Comparison of ENCODE assay signal across 10 cellular contexts in genomic region chr6:137227872-137228302, GRCh38. TPM values are rescaled to one million over a fixed set of nuclear protein-coding genes. Genes with fewer than 3 reads are reported as not detected.
A peak's percentile ranks its signal among the peaks of the same experiment; 100 is the strongest.
DNase-seq lines count a peak whose midpoint lies in the region; ATAC-seq and TF ChIP-seq lines count a peak whose summit lies in the region.
"Had no signal": no experiment of that assay in that cellular context is flagged by ENCODE, and none has a peak within 500 bp of the region (broad histone marks: within the 10 kb centered on the region; RNA-seq: fewer than 3 reads in every experiment).

No MANE protein-coding gene starts in this region.

- H3K9me3 Mint-ChIP-seq in immature natural killer cell (no peaks in the 10 kb centered on the region), Calu3 (ENCODE audit: low read depth, unreplicated experiment) (peaks cover 2% of the 10 kb centered on the region), WTC11 (peaks cover 4% of the 10 kb centered on the region; the same call in 1 of the 2 replicates)

- H3K4me3 ChIP-seq in GM12865 (ENCODE audit: low read depth, low read length) = no peak overlapping the region
- H3K4me3 ChIP-seq: BLaER1 treated with 17β-estradiol and CSF1 and Interleukin-3, amounts not matched to agents 10 nM and 100 nM had no signal

- BruUV-seq in Calu3 (replicated peaks; lab: Mats Ljungman, UMichigan) = no TSS peak

- H3K27me3 Mint-ChIP-seq in immature natural killer cell (ENCODE audit: low read depth in 3 of 3) (peaks cover 2 to 10% (median 2%) of the 10 kb centered on the region in 3 donors), Calu3 (ENCODE audit: unreplicated experiment) (no peaks in the 10 kb centered on the region), WTC11 (ENCODE audit: low read depth) (no peaks in the 10 kb centered on the region)

- ATAC-seq in GM19452 (IDR thresholded peaks at IDR 0.05; ENCODE audit: unreplicated experiment) (peak; percentile 54), HG03280 (IDR thresholded peaks at IDR 0.05; ENCODE audit: unreplicated experiment) (peak; percentile 50), WTC11 (no peak)

- DNase-seq in GM12865 (ENCODE audit: low read depth) = peak; percentile 51
- no peak for DNase-seq in immature natural killer cell
- no peak for DNase-seq in Calu3
- DNase-seq in NCI-H2081 treated with DMSO at 0.1 percent for 48 hours (lab: John Stamatoyannopoulos, UW) = no peak
- no peak for DNase-seq in activated T-cell treated with anti-CD3 and anti-CD28 coated beads, Interleukin-2, amount 50 U/mL, for 48 hours
- no peak for DNase-seq in WTC11 (ENCODE audit: low spot score)
- DNase-seq: activated naive CD4-positive, alpha-beta T cell treated with Interleukin-2 at 50 U/mL for 16 hours had no signal

- peaks cover 76 to 81% of the 10 kb centered on the region in 2 donors for H3K4me1 Mint-ChIP-seq in immature natural killer cell
- H3K4me1 Mint-ChIP-seq in Calu3 (ENCODE audit: low read depth, unreplicated experiment) = peaks cover 11% of the 10 kb centered on the region
- H3K4me1 Mint-ChIP-seq in WTC11 = peaks cover 8% of the 10 kb centered on the region; the same call in 1 of the 2 replicates

- H3K27ac Mint-ChIP-seq in immature natural killer cell (peak overlapping the region in 4 of 6 donors; percentile 40 to 77 (median 69)), Calu3 (ENCODE audit: unreplicated experiment) (no peak overlapping the region), WTC11 (no peak overlapping the region)

- CTCF ChIA-PET in Calu3 (lab: Charles Lee) = no interaction called here
- CTCF ChIA-PET in WTC11 (lab: Charles Lee) = no interaction called here

- peak overlapping the region in 3 of 5 donors; percentile 22 to 55 (median 42) for H3K4me3 Mint-ChIP-seq in immature natural killer cell
- no peak overlapping the region for H3K4me3 Mint-ChIP-seq in Calu3 (ENCODE audit: low read depth, unreplicated experiment)
- H3K4me3 Mint-ChIP-seq in WTC11 = no peak overlapping the region

- TF ChIP-seq CTCF in GM12865 (IDR thresholded peaks at IDR 0.05; ENCODE audit: insufficient read depth, low read depth, low read length, missing control alignments) (no peak), Calu3 (IDR thresholded peaks at IDR 0.05; ENCODE audit: unreplicated experiment) (no peak), WTC11 (IDR thresholded peaks at IDR 0.05) (no peak)

- POLR2A ChIA-PET in WTC11 (lab: Charles Lee) = no interaction called here

- intact Hi-C loops in Calu3 (cut with micrococcal nuclease; ENCODE audit: unreplicated experiment) = no loop called here

- no peaks in the 10 kb centered on the region for H3K36me3 Mint-ChIP-seq in immature natural killer cell
- H3K36me3 Mint-ChIP-seq in Calu3 (ENCODE audit: insufficient read depth, unreplicated experiment) = no peaks in the 10 kb centered on the region
- no peaks in the 10 kb centered on the region for H3K36me3 Mint-ChIP-seq in WTC11

TF ChIP-seq in WTC11, 78 proteins besides CTCF, POLR2A, EP300 and RAD21 (continues in another document):
- TF ChIP-seq CREB1 (CRISPR knock-in tag; IDR thresholded peaks at IDR 0.05) (no peak), ZNF232 (CRISPR knock-in tag; IDR thresholded peaks at IDR 0.05) (no peak), PRRX2 (CRISPR knock-in tag; IDR thresholded peaks at IDR 0.05) (no peak), ZNF416 (CRISPR knock-in tag; IDR thresholded peaks at IDR 0.05) (no peak), E2F4 (CRISPR knock-in tag; IDR thresholded peaks at IDR 0.05; ENCODE audit: borderline replicate concordance, low read depth) (no peak), ZSCAN18 (CRISPR knock-in tag; IDR thresholded peaks at IDR 0.05) (no peak), EMX1 (CRISPR knock-in tag; IDR thresholded peaks at IDR 0.05) (no peak), ZNF138 (CRISPR knock-in tag; conservative IDR thresholded peaks at IDR 0.05) (no peak), USF1 (CRISPR knock-in tag; IDR thresholded peaks at IDR 0.05) (no peak), SP1 (CRISPR knock-in tag; conservative IDR thresholded peaks at IDR 0.05) (no peak), NR3C1 (CRISPR knock-in tag; conservative IDR thresholded peaks at IDR 0.05; ENCODE audit: low read depth) (no peak), CBFB (CRISPR knock-in tag; IDR thresholded peaks at IDR 0.05; ENCODE audit: low read depth) (no peak), GABPB1 (CRISPR knock-in tag; IDR thresholded peaks at IDR 0.05) (no peak), NR1H2 (CRISPR knock-in tag; IDR thresholded peaks at IDR 0.05) (no peak)
- TF ChIP-seq, protein P1, sequence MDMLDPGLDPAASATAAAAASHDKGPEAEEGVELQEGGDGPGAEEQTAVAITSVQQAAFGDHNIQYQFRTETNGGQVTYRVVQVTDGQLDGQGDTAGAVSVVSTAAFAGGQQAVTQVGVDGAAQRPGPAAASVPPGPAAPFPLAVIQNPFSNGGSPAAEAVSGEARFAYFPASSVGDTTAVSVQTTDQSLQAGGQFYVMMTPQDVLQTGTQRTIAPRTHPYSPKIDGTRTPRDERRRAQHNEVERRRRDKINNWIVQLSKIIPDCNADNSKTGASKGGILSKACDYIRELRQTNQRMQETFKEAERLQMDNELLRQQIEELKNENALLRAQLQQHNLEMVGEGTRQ (CRISPR knock-in tag; IDR thresholded peaks at IDR 0.05) = no peak
- TF ChIP-seq, protein P2, sequence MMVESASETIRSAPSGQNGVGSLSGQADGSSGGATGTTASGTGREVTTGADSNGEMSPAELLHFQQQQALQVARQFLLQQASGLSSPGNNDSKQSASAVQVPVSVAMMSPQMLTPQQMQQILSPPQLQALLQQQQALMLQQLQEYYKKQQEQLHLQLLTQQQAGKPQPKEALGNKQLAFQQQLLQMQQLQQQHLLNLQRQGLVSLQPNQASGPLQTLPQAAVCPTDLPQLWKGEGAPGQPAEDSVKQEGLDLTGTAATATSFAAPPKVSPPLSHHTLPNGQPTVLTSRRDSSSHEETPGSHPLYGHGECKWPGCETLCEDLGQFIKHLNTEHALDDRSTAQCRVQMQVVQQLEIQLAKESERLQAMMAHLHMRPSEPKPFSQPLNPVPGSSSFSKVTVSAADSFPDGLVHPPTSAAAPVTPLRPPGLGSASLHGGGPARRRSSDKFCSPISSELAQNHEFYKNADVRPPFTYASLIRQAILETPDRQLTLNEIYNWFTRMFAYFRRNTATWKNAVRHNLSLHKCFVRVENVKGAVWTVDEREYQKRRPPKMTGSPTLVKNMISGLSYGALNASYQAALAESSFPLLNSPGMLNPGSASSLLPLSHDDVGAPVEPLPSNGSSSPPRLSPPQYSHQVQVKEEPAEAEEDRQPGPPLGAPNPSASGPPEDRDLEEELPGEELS (CRISPR knock-in tag; IDR thresholded peaks at IDR 0.05) = no peak

RNA-seq across cellular contexts. Expression of gene IFNGR1, which starts 8.7 kb away (rescaled TPM):
- 10 to 100 TPM; 70.4 to 79.3 (median 70.4) TPM for polyA plus RNA-seq in immature natural killer cell
- total RNA-seq in Calu3 (2022) (22.6 and 26.4 TPM in 2 replicates), WTC11 (2021) (15.7 to 17.6 TPM (median 17.5 TPM) in 3 replicates)

RNA-seq across cellular contexts. Expression of gene IL22RA2, which starts 54.4 kb away (rescaled TPM):
- not detected for polyA plus RNA-seq in immature natural killer cell
- total RNA-seq in Calu3 (2022) = not detected in 2 replicates
- not detected in 3 replicates for total RNA-seq in WTC11 (2021)

Comparison
In these comparisons a context has a peak if more than half of its experiments do, and no peak if none do; other contexts are left out.
1. H3K27ac Mint-ChIP-seq: peak in immature natural killer cell (4 of 6); none in Calu3 (single experiment) and WTC11 (single experiment).
2. H3K4me3 Mint-ChIP-seq: peak in immature natural killer cell (3 of 5); none in Calu3 (single experiment) and WTC11 (single experiment).